Comparison of ENCODE assay signal across 13 cellular contexts in the genomic region with DNA sequence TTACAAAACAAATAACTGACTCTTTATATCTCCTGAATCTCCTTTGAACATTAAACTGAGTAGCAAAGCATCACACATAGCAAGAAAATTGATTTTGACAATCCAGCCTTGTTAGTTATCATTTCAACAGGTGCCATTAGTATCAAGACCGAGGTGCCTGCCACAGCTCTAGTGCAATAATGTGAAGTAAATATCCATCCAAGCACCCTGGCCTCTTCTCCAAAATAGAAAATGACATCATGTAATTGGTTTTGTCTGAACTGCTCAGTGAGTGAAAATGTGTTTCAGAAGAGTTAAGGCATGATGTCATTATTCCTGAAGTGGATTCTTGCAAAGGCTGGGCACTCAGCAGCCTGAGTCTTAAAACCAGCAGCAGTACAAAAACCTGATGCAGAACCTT.
A peak's percentile ranks its signal among the peaks of the same experiment; 100 is the strongest.
DNase-seq lines count a peak whose midpoint lies in the region; ATAC-seq lines count a peak whose summit lies in the region.
"Had no signal": no experiment of that assay in that cellular context is flagged by ENCODE, and none has a peak within 500 bp of the region (broad histone marks: within the 10 kb centered on the region; RNA-seq: fewer than 3 reads in every experiment).

No MANE protein-coding gene starts in this region.

- peak; percentile 24 for DNase-seq in NCI-H446 treated with DMSO at 0.1 percent for 48 hours (lab: John Stamatoyannopoulos, UW)
- DNase-seq in NCI-H446 (lab: John Stamatoyannopoulos, UW) = no peak
- peak; percentile 4 for DNase-seq in HCEC 1CT
- DNase-seq in SHP77 (lab: John Stamatoyannopoulos, UW) = peak; percentile 47 to 67
- peak; percentile 4 for DNase-seq in kidney tubule cell (ENCODE audit: low spot score)
- DNase-seq in activated CD4-positive, CD25-positive, alpha-beta regulatory T cell treated with anti-CD3 and anti-CD28 coated beads, Interleukin-2, amount 50 U/mL, for 72 hours = no peak
- DNase-seq: ACHN; activated CD4-positive, alpha-beta T cell treated with anti-CD3 and anti-CD28 coated beads for 36 hours; aorta; Karpas-422; NCI-H1930 had no signal

- ATAC-seq in HG03565 (IDR thresholded peaks at IDR 0.05; ENCODE audit: unreplicated experiment) = no peak
- no peak for ATAC-seq in HG02798 (IDR thresholded peaks at IDR 0.05; ENCODE audit: poor library complexity, unreplicated experiment)
- ATAC-seq: activated CD4-positive, alpha-beta T cell treated with anti-CD3 and anti-CD28 coated beads for 36 hours had no signal

Comparison
In these comparisons a context has a peak if more than half of its experiments do, and no peak if none do; other contexts are left out.
1. DNase-seq: peak in NCI-H446 treated with DMSO at 0.1 percent for 48 hours (single experiment), HCEC 1CT (single experiment), SHP77 (2 of 2) and kidney tubule cell (single experiment); none in NCI-H446 (0 of 2) and activated CD4-positive, CD25-positive, alpha-beta regulatory T cell treated with anti-CD3 and anti-CD28 coated beads, Interleukin-2, amount 50 U/mL, for 72 hours (single experiment).